Comparison of ENCODE assay signal across 19 cellular contexts in the genomic region with DNA sequence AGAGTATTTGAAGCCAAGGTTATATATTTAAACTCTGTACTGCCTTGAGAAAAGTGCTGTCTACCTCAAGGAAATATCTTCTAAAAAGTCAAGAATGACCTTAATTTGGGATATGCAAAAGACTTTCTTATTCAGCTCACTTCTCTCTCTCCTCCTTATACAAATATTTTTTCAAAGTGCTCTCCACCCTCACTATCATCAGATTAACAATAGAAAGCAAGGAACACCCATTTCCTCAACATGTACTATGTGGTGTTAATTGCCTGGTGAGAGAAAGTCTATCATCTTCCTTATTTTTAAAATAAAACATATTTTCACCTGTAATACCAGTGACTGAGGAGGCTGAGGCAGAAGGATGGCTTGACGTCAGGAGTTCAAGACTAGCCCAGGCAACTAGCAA. TPM values are rescaled to one million over a fixed set of nuclear protein-coding genes. Genes with fewer than 3 reads are reported as not detected.
DNase-seq lines count a peak whose midpoint lies in the region; ATAC-seq lines count a peak whose summit lies in the region.
"Had no signal": no experiment of that assay in that cellular context is flagged by ENCODE, and none has a peak within 500 bp of the region (broad histone marks: within the 10 kb centered on the region; RNA-seq: fewer than 3 reads in every experiment).

No MANE protein-coding gene starts in this region.

- peak overlapping the region; percentile 58 for H3K27ac Mint-ChIP-seq in T-helper 2 cell treated with Interferon-gamma antibody and Interleukin-4, amounts not matched to agents 5 μg/mL and 100 μg/mL, for 36 hours

- ATAC-seq in right cardiac atrium (peak; percentile 40 to 93), Right ventricle myocardium superior (ENCODE audit: poor library complexity) (no peak), left colon (peak; percentile 72)
- ATAC-seq: CD8-positive, alpha-beta T cell; Panc1; Right ventricle myocardium inferior had no signal

- no peaks in the 10 kb centered on the region for H3K9me3 ChIP-seq in right cardiac atrium (ENCODE audit: control insufficient read depth, low read length)

- H3K4me3 ChIP-seq in right cardiac atrium (ENCODE audit: low read length), result no peak overlapping the region

- WGBS in right cardiac atrium, result 75% methylated on average over 1 of the region's 1 CpG

- DNase-seq in T-helper 2 cell treated with Interferon-gamma antibody and Interleukin-4, amounts not matched to agents 5 μg/mL and 100 μg/mL, for 36 hours (ENCODE audit: low spot score), result no peak
- no peak for DNase-seq in T-helper 2 cell
- no peak for DNase-seq in right cardiac atrium
- DNase-seq in Right ventricle myocardium superior, result no peak
- DNase-seq in left colon, result no peak
- no peak for DNase-seq in superior temporal gyrus (ENCODE audit: extremely low spot score)
- DNase-seq in head of caudate nucleus, result no peak
- DNase-seq in DMS 273 treated with DMSO at 0.1 percent for 48 hours (lab: John Stamatoyannopoulos, UW), result no peak
- DNase-seq: BE2C; CD8-positive, alpha-beta T cell; DMS79; NCI-H1048; NCI-H2081 treated with DMSO at 0.1 percent for 48 hours; NCI-H2227 treated with DMSO at 0.1 percent for 48 hours; NCI-H524 treated with DMSO at 0.1 percent for 48 hours had no signal

- peak overlapping the region; percentile 18 for H3K4me3 Mint-ChIP-seq in T-helper 2 cell treated with Interferon-gamma antibody and Interleukin-4, amounts not matched to agents 5 μg/mL and 100 μg/mL, for 36 hours
- H3K4me3 Mint-ChIP-seq: CD8-positive, alpha-beta T cell; HFFc6 had no signal

- H3K27me3 Mint-ChIP-seq in T-helper 2 cell treated with Interferon-gamma antibody and Interleukin-4, amounts not matched to agents 5 μg/mL and 100 μg/mL, for 36 hours (ENCODE audit: low read depth), result no peaks in the 10 kb centered on the region

- H3K27me3 ChIP-seq in right cardiac atrium (ENCODE audit: control insufficient read depth, insufficient read depth), result no peaks in the 10 kb centered on the region
- H3K27me3 ChIP-seq: BE2C had no signal

- H3K4me1 Mint-ChIP-seq in T-helper 2 cell treated with Interferon-gamma antibody and Interleukin-4, amounts not matched to agents 5 μg/mL and 100 μg/mL, for 36 hours (ENCODE audit: low read depth), result peaks cover 66% of the 10 kb centered on the region

- H3K27ac ChIP-seq in right cardiac atrium (ENCODE audit: low read length), result no peak overlapping the region
- H3K27ac ChIP-seq: 22Rv1 had no signal

- H3K9me3 Mint-ChIP-seq in T-helper 2 cell treated with Interferon-gamma antibody and Interleukin-4, amounts not matched to agents 5 μg/mL and 100 μg/mL, for 36 hours, result no peaks in the 10 kb centered on the region
- H3K9me3 Mint-ChIP-seq: CD8-positive, alpha-beta T cell; HFFc6 had no signal

- no peaks in the 10 kb centered on the region for H3K4me1 ChIP-seq in right cardiac atrium (ENCODE audit: control insufficient read depth, insufficient read depth, low read length)
- H3K4me1 ChIP-seq: BE2C had no signal

- intact Hi-C loops in right cardiac atrium (cut with DNase I), result no loop called here
- intact Hi-C loops in Right ventricle myocardium superior (cut with DNase I), result no loop called here
- intact Hi-C loops in left colon (cut with DNase I, micrococcal nuclease), result no loop called here
- intact Hi-C loops in head of caudate nucleus (cut with DNase I), result no loop called here

- H3K36me3 Mint-ChIP-seq in T-helper 2 cell treated with Interferon-gamma antibody and Interleukin-4, amounts not matched to agents 5 μg/mL and 100 μg/mL, for 36 hours (ENCODE audit: low read depth), result peaks cover 33% of the 10 kb centered on the region

RNA-seq across cellular contexts. Expression of a gene that starts 44.5 kb away (rescaled TPM):
- 10 to 100 TPM; 54.0 to 59.2 (median 56.3) TPM for total RNA-seq in right cardiac atrium
- 54.3 TPM for polyA plus RNA-seq in right cardiac atrium
- 39.6 TPM for total RNA-seq in Right ventricle myocardium superior
- 10 to 100 TPM; 36.0 to 46.0 TPM for total RNA-seq in left colon

RNA-seq across cellular contexts. Expression of a gene that starts 48.4 kb away (rescaled TPM):
- 10 to 100 TPM in 2 of 4 donors, 1 to 10 TPM in 2; 7.6 to 18.0 (median 9.7) TPM for total RNA-seq in right cardiac atrium
- polyA plus RNA-seq in right cardiac atrium, result 3.0 TPM
- total RNA-seq in Right ventricle myocardium superior, result 4.8 TPM
- total RNA-seq in left colon, result 10 to 100 TPM; 82.8 to 98.0 TPM

Comparison
In these comparisons a context has a peak if more than half of its experiments do, and no peak if none do; other contexts are left out.
1. RNA of a gene that starts 48.4 kb away (total RNA-seq): 82.8 to 98.0 TPM in left colon; 7.6 to 18.0 TPM in right cardiac atrium and 4.8 TPM in Right ventricle myocardium superior (single experiment); every median in the first group is over 4 times any median in the second.